In genomic region chr14:99564256-99564902, GRCh38 we compare ENCODE assay signal across 8 cellular contexts. TPM values are rescaled to one million over a fixed set of nuclear protein-coding genes. Genes with fewer than 3 reads are reported as not detected.
DNase-seq lines count a peak whose midpoint lies in the region; ATAC-seq, FAIRE-seq and TF ChIP-seq lines count a peak whose summit lies in the region.

No MANE protein-coding gene starts in this region.

- no peak overlapping the region for H2BK120ac ChIP-seq in mesenchymal stem cell (ENCODE audit: low read depth, low read length)

- H3K4me2 ChIP-seq in mammary epithelial cell (ENCODE audit: insufficient read depth, low read depth, low read length) = no peak overlapping the region
- H3K4me2 ChIP-seq in mesenchymal stem cell (ENCODE audit: low read length, poor library complexity, severe bottlenecking) = no peak overlapping the region

- H3K14ac ChIP-seq in mesenchymal stem cell (ENCODE audit: low read length in 2 of 2) = no peak overlapping the region

- peaks cover 37% of the 10 kb centered on the region for H3K4me1 Mint-ChIP-seq in MCF 10A (ENCODE audit: insufficient read depth, unreplicated experiment)

- H3K4me3 Mint-ChIP-seq in MCF 10A (ENCODE audit: unreplicated experiment) = no peak overlapping the region

- no peak overlapping the region for H2BK5ac ChIP-seq in mesenchymal stem cell (ENCODE audit: low read depth, low read length, poor library complexity, severe bottlenecking)

- no peak overlapping the region for H3K4ac ChIP-seq in mesenchymal stem cell (ENCODE audit: low read depth in 1 of 2, low read length in 2 of 2)

- H3K9me3 ChIP-seq in mammary epithelial cell (replicated peaks; ENCODE audit: insufficient read depth, low read length) (no peaks in the 10 kb centered on the region), mesenchymal stem cell (ENCODE audit: control insufficient read depth, low read length) (no peaks in the 10 kb centered on the region)

- peak overlapping the region; percentile 7 for H2AK5ac ChIP-seq in mesenchymal stem cell (ENCODE audit: low read length, severe bottlenecking)

- ATAC-seq in GM18861 (IDR thresholded peaks at IDR 0.05; ENCODE audit: unreplicated experiment) = no peak
- ATAC-seq in GM21447 (IDR thresholded peaks at IDR 0.05; ENCODE audit: unreplicated experiment) = no peak

- no peaks in the 10 kb centered on the region for H3K36me3 Mint-ChIP-seq in MCF 10A (ENCODE audit: insufficient read depth, unreplicated experiment)

- DNase-seq in MCF 10A (ENCODE audit: unreplicated experiment) (peak; percentile 63), mammary epithelial cell (no peak), caudate nucleus (lab: John Stamatoyannopoulos, UW) (peak in 9 of 61 donors; percentile 17 to 69 (median 30)), mesenchymal stem cell (peak; percentile 36), GM12892 (ENCODE audit: insufficient read length) (no peak)
- DNase-seq in activated effector memory CD4-positive, alpha-beta T cell treated with Interleukin-2 at 50 U/mL for 16 hours = no peak

- FAIRE-seq in GM12892 (lab: Jason Lieb, UNC) = no peak

- no peak overlapping the region for H2AFZ ChIP-seq in mammary epithelial cell (ENCODE audit: low read depth, low read length)
- no peak overlapping the region for H2AFZ ChIP-seq in mesenchymal stem cell (ENCODE audit: low read depth, low read length)

- WGBS in mammary epithelial cell (ENCODE audit: low coverage, missing lambda C conversion rate) = 56% methylated on average over 7 of the region's 10 CpGs
- WGBS in mesenchymal stem cell = 71% methylated on average over 10 of the region's 10 CpGs

- CTCF ChIA-PET in MCF 10A (lab: Yijun Ruan, JAX) = interaction anchor here (0.8 to 1.7 kb wide), 4 partner anchors 9 to 64 kb away, joined by 3 to 7 read pairs (median 4); no protein-coding TSS in a partner anchor
- CTCF ChIA-PET in mammary epithelial cell (lab: Charles Lee; ENCODE audit: low non-redundant PET) = no interaction called here

- H4K20me1 ChIP-seq in mammary epithelial cell (ENCODE audit: insufficient read depth, low read length) = no peaks in the 10 kb centered on the region

- POLR2A ChIA-PET in MCF 10A (lab: Yijun Ruan, JAX) = interaction anchor here (0.6 to 1.4 kb wide), 2 partner anchors 10 to 13 kb away, joined by 3 read pairs; no protein-coding TSS in a partner anchor

- H3K79me2 ChIP-seq in mammary epithelial cell (ENCODE audit: insufficient read depth, low read length) = peaks cover 89% of the 10 kb centered on the region

- H3K27me3 ChIP-seq in mammary epithelial cell (ENCODE audit: insufficient read depth, low read length) (no peaks in the 10 kb centered on the region), mesenchymal stem cell (ENCODE audit: control insufficient read depth in 1 of 2, insufficient read depth in 1 of 2, low read length in 2 of 2) (peaks cover 24 to 74% of the 10 kb centered on the region in 2 experiments)

- H3K9me3 Mint-ChIP-seq in MCF 10A (ENCODE audit: unreplicated experiment) = no peaks in the 10 kb centered on the region

- BruUV-seq in MCF 10A (replicated peaks; lab: Mats Ljungman, UMichigan) (no TSS peak), mammary epithelial cell (replicated peaks; lab: Mats Ljungman, UMichigan) (no TSS peak)

- no peaks in the 10 kb centered on the region for H3K36me3 ChIP-seq in mammary epithelial cell (ENCODE audit: insufficient read depth, low read length)
- H3K36me3 ChIP-seq in mesenchymal stem cell (ENCODE audit: control insufficient read depth in 1 of 2, insufficient read depth in 2 of 2, low read depth in 1 of 2, low read length in 2 of 2) = no peaks in the 10 kb centered on the region

- no peaks in the 10 kb centered on the region for H3K27me3 Mint-ChIP-seq in MCF 10A (ENCODE audit: insufficient read depth, unreplicated experiment)

- H3K27ac ChIP-seq in mammary epithelial cell (ENCODE audit: insufficient read depth, low read depth, low read length) (no peak overlapping the region), caudate nucleus (ENCODE audit: low read depth, low read length) (peak overlapping the region; percentile 26), mesenchymal stem cell (ENCODE audit: low read length, poor library complexity, severe bottlenecking) (no peak overlapping the region)

- TF ChIP-seq POLR2A in GM12892 (IDR thresholded peaks at IDR 0.05; ENCODE audit: low read depth, low read length) = no peak

- no peak overlapping the region for H2BK12ac ChIP-seq in mesenchymal stem cell (ENCODE audit: low read length in 2 of 2)

- no peak overlapping the region for H4K8ac ChIP-seq in mesenchymal stem cell (ENCODE audit: low read length)

- no peak overlapping the region for H3K27ac Mint-ChIP-seq in MCF 10A (ENCODE audit: low read depth, unreplicated experiment)

- in situ Hi-C loops in mammary epithelial cell (cut with MboI; ENCODE audit: low sequenced_read_pairs in 2 of 2) = no loop called here

- H3K4me3 ChIP-seq in mammary epithelial cell (replicated peaks in 1 of 3; ENCODE audit: insufficient read depth in 1 of 3, low read depth in 2 of 3, low read length in 3 of 3) = no peak overlapping the region
- H3K4me3 ChIP-seq in mesenchymal stem cell (ENCODE audit: insufficient read depth in 1 of 2, low read depth in 1 of 2, low read length in 2 of 2) = no peak overlapping the region

- no peak overlapping the region for H3K23ac ChIP-seq in mesenchymal stem cell (ENCODE audit: low read length in 2 of 2)

- dilution Hi-C loops in mammary epithelial cell (cut with HindIII; ENCODE audit: low sequenced_read_pairs) = loop anchor here (5.0 kb wide), 1 partner anchor 57 kb away; no protein-coding TSS in a partner anchor

- H4K91ac ChIP-seq in mesenchymal stem cell (ENCODE audit: low read length) = no peak overlapping the region

- intact Hi-C loops in MCF 10A (cut with micrococcal nuclease) = loop anchor here (2.0 kb wide), 1 partner anchor 40 kb away; the partner anchor contains the start of gene CCDC85C
- intact Hi-C loops in mammary epithelial cell (cut with micrococcal nuclease) = no loop called here

- peaks cover 42% of the 10 kb centered on the region for H3K4me1 ChIP-seq in mammary epithelial cell (ENCODE audit: insufficient read depth, low read length)
- peaks cover 60% of the 10 kb centered on the region for H3K4me1 ChIP-seq in mesenchymal stem cell (ENCODE audit: control insufficient read depth, insufficient read depth, low read depth, low read length)

- no peak overlapping the region for H3K18ac ChIP-seq in mesenchymal stem cell (ENCODE audit: low read depth in 1 of 2, low read length in 2 of 2)

- no peak overlapping the region for H3K9ac ChIP-seq in mammary epithelial cell (ENCODE audit: insufficient read depth, low read length)
- H3K9ac ChIP-seq in mesenchymal stem cell (ENCODE audit: low read length) = peak overlapping the region; percentile 15

- no peak overlapping the region for H2BK15ac ChIP-seq in mesenchymal stem cell (ENCODE audit: low read depth, poor library complexity, severe bottlenecking)

- TF ChIP-seq CTCF in MCF 10A (IDR thresholded peaks at IDR 0.05; ENCODE audit: unreplicated experiment) (no peak), mammary epithelial cell (conservative IDR thresholded peaks at IDR 0.05 in 1 of 2, IDR thresholded peaks at IDR 0.05 in 1 of 2; ENCODE audit: extremely low read depth in 1 of 2, insufficient read depth in 1 of 2, low read depth in 1 of 2, low read length in 2 of 2) (no peak)

- H3K79me1 ChIP-seq in mesenchymal stem cell (replicated peaks; ENCODE audit: low read length, poor library complexity, severe bottlenecking) = peaks cover 10% of the 10 kb centered on the region

RNA-seq across cellular contexts. Expression of gene CCDC85C, which starts 39.6 kb away (rescaled TPM):
- total RNA-seq in MCF 10A (2022) (19.1 and 29.9 TPM in 2 replicates), mammary epithelial cell (10 to 100 TPM in 1 of 2 donors, 1 to 10 TPM in 1; 8.3 to 32.6 TPM)
- 15.1 TPM for polyA plus RNA-seq in mammary epithelial cell
- polyA minus RNA-seq in mammary epithelial cell = 13.6 TPM
- 1.1 TPM for polyA plus RNA-seq in mesenchymal stem cell (2013, experiment 1 of 2)
- polyA plus RNA-seq in mesenchymal stem cell (2013, experiment 2 of 2) = 1.2 TPM
- 1.2 TPM for polyA plus RNA-seq in GM12892 (2012; ENCODE audit: missing spikeins)

Comparison
In these comparisons a context has a peak if more than half of its experiments do, and no peak if none do; other contexts are left out.
1. DNase-seq: peak in MCF 10A (single experiment) and mesenchymal stem cell (single experiment); none in mammary epithelial cell (single experiment), activated effector memory CD4-positive, alpha-beta T cell treated with Interleukin-2 at 50 U/mL for 16 hours (single experiment) and GM12892 (single experiment).